In the genomic region with DNA sequence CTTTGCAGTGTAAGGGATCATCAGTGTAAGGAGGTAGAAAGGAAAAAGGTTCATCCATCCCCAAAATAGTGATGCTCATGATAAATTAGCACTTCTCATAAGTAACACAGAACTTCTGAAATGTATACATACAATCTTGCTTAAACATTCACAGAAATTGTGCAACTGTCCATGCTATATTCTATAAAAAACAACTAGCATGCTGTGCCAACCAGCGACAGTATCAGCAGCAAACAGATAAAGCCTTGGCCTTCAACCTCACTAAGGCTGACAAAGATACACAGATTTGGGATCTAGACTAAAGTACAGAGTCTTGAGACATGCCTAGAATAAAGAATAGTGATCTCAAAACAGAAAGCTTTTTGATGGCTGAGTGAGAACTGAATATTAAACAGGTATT, we compare ENCODE assay signal across 22 cellular contexts.
"Had no signal": no experiment of that assay in that cellular context is flagged by ENCODE, and none has a peak within 500 bp of the region (broad histone marks: within the 10 kb centered on the region; RNA-seq: fewer than 3 reads in every experiment).

No MANE protein-coding gene starts in this region.

- H3K4me3 Mint-ChIP-seq: activated CD4-positive, alpha-beta memory T cell treated with anti-CD3 and anti-CD28 coated beads, Interleukin-2, amount 10 ng/mL, durations not matched to agents 7 days and 5 days; activated CD4-positive, alpha-beta T cell treated with anti-CD3 and anti-CD28 coated beads, Interleukin-2, amount 10 ng/mL, durations not matched to agents 24 days and 14 days; effector memory CD8-positive, alpha-beta T cell; mesothelial cell of epicardium; natural killer cell; stimulated activated effector memory CD8-positive, alpha-beta T cell treated with anti-CD3 and anti-CD28 coated beads, Interleukin-12 subunit alpha, Interleukin-12 subunit beta, amount 100 ng/mL, for 72 hours; stimulated activated naive CD8-positive, alpha-beta T cell treated with anti-CD3 and anti-CD28 coated beads, Interleukin-15, amount 100 ng/mL, for 72 hours had no signal

- H3K36me3 ChIP-seq: ovary, right atrium auricular region had no signal

- H3K9me3 ChIP-seq: esophagus squamous epithelium, gastroesophageal sphincter, heart right ventricle, lower lobe of right lung, ovary, psoas muscle, right atrium auricular region, tibial artery had no signal

- H3K27ac Mint-ChIP-seq: activated CD4-positive, alpha-beta memory T cell treated with anti-CD3 and anti-CD28 coated beads, Interleukin-2, amount 10 ng/mL, durations not matched to agents 7 days and 5 days; mesothelial cell of epicardium; natural killer cell had no signal

- H3K4me1 ChIP-seq: lower lobe of right lung, psoas muscle, tibial artery had no signal

- H3K36me3 Mint-ChIP-seq: activated naive CD4-positive, alpha-beta T cell treated with anti-CD3 and anti-CD28 coated beads, Interleukin-2, amount 50 U/mL, for 72 hours; natural killer cell had no signal

- H3K27me3 Mint-ChIP-seq: activated CD4-positive, alpha-beta memory T cell treated with anti-CD3 and anti-CD28 coated beads, Interleukin-2, amount 10 ng/mL, durations not matched to agents 7 days and 5 days; activated CD4-positive, alpha-beta T cell treated with anti-CD3 and anti-CD28 coated beads, Interleukin-2, amount 10 ng/mL, durations not matched to agents 24 days and 14 days; effector memory CD8-positive, alpha-beta T cell; stimulated activated naive CD8-positive, alpha-beta T cell treated with anti-CD3 and anti-CD28 coated beads, Interleukin-15, amount 100 ng/mL, for 72 hours had no signal

- H3K27me3 ChIP-seq: esophagus squamous epithelium, gastroesophageal sphincter, heart right ventricle, ovary, right atrium auricular region, tibial artery had no signal

- H3K4me1 Mint-ChIP-seq: activated CD4-positive, alpha-beta memory T cell treated with anti-CD3 and anti-CD28 coated beads, Interleukin-2, amount 10 ng/mL, durations not matched to agents 7 days and 5 days had no signal

- DNase-seq: activated CD4-positive, alpha-beta memory T cell treated with anti-CD3 and anti-CD28 coated beads, Interleukin-2, amount 10 ng/mL, durations not matched to agents 7 days and 5 days; activated CD4-positive, alpha-beta T cell treated with anti-CD3 and anti-CD28 coated beads, Interleukin-2, amount 10 ng/mL, durations not matched to agents 24 days and 14 days; central memory CD4-positive, alpha-beta T cell; effector memory CD8-positive, alpha-beta T cell; esophagus squamous epithelium; heart right ventricle; kidney; lower lobe of right lung; natural killer cell; ovary; psoas muscle; stimulated activated CD4-positive, alpha-beta T cell treated with anti-CD3 and anti-CD28 coated beads, Interleukin-2, amount 100 ng/mL, for 24 hours; stimulated activated naive CD8-positive, alpha-beta T cell treated with anti-CD3 and anti-CD28 coated beads, Interleukin-15, amount 100 ng/mL, for 72 hours; tibial artery had no signal

- H3K27ac ChIP-seq: esophagus squamous epithelium, gastroesophageal sphincter, heart right ventricle, lower lobe of right lung, ovary, psoas muscle, right atrium auricular region, tibial artery, VCaP had no signal

- H3K4me3 ChIP-seq: esophagus squamous epithelium, gastroesophageal sphincter, heart right ventricle, lower lobe of right lung, ovary, psoas muscle, right atrium auricular region, tibial artery had no signal

- ATAC-seq: activated CD4-positive, CD25-positive, alpha-beta regulatory T cell treated with anti-CD3 and anti-CD28 coated beads, Interleukin-2, amount 50 U/mL, for 24 hours; activated naive CD4-positive, alpha-beta T cell treated with anti-CD3 and anti-CD28 coated beads, Interleukin-2, amount 50 U/mL, for 72 hours; effector memory CD8-positive, alpha-beta T cell; gastroesophageal sphincter; heart right ventricle; left lobe of liver; lower lobe of right lung; natural killer cell; psoas muscle; stimulated activated effector memory CD8-positive, alpha-beta T cell treated with anti-CD3 and anti-CD28 coated beads, Interleukin-12 subunit alpha, Interleukin-12 subunit beta, amount 100 ng/mL, for 72 hours; stimulated activated naive CD8-positive, alpha-beta T cell treated with anti-CD3 and anti-CD28 coated beads, Interleukin-15, amount 100 ng/mL, for 72 hours had no signal
